ENCODE assay signal across 26 cellular contexts in genomic region chr7:109835577-109835976, GRCh38.
"Had no signal": no experiment of that assay in that cellular context is flagged by ENCODE, and none has a peak within 500 bp of the region (broad histone marks: within the 10 kb centered on the region; RNA-seq: fewer than 3 reads in every experiment).

No MANE protein-coding gene starts in this region.

- DNase-seq: hypothalamus; islet precursor cell; left cardiac atrium; left lung; lower lobe of right lung; mammary epithelial cell; mesenchymal stem cell; naive B cell; natural killer cell; nephron progenitor cell; ovary; right lobe of liver; stimulated activated CD4-positive, alpha-beta T cell treated with anti-CD3 and anti-CD28 coated beads, Interleukin-1b, Interleukin-23, amount 100 ng/mL, for 48 hours; stimulated activated CD4-positive, alpha-beta T cell treated with anti-CD3 and anti-CD28 coated beads, Interleukin-4, amount 100 ng/mL, for 1 hour; stimulated activated naive CD4-positive, alpha-beta T cell; tibial artery; trophoblast cell; upper lobe of right lung had no signal

- H3K9me3 Mint-ChIP-seq: nephron progenitor cell; stimulated activated naive CD8-positive, alpha-beta T cell treated with anti-CD3 and anti-CD28 coated beads, Interleukin-15, Interleukin-2, amounts not matched to agents 100 ng/mL and 50 ng/mL, for 24 hours had no signal

- H3K27ac Mint-ChIP-seq: mesothelial cell of epicardium; naive B cell; natural killer cell; nephron progenitor cell; progenitor cell of endocrine pancreas; stimulated activated effector memory CD8-positive, alpha-beta T cell treated with anti-CD3 and anti-CD28 coated beads, Interleukin-12 subunit alpha, Interleukin-12 subunit beta, amount 100 ng/mL, for 72 hours; stimulated activated naive CD8-positive, alpha-beta T cell treated with anti-CD3 and anti-CD28 coated beads, Interleukin-15, Interleukin-2, amounts not matched to agents 100 ng/mL and 50 ng/mL, for 24 hours had no signal

- H3K36me3 ChIP-seq: left lung, lower lobe of right lung, ovary, right atrium auricular region, right lobe of liver, suprapubic skin, thoracic aorta, tibial artery, upper lobe of right lung had no signal

- H3K27me3 Mint-ChIP-seq: naive B cell, progenitor cell of endocrine pancreas had no signal

- H3K4me3 Mint-ChIP-seq: mesothelial cell of epicardium; naive B cell; natural killer cell; nephron progenitor cell; stimulated activated effector memory CD8-positive, alpha-beta T cell treated with anti-CD3 and anti-CD28 coated beads, Interleukin-12 subunit alpha, Interleukin-12 subunit beta, amount 100 ng/mL, for 72 hours; stimulated activated naive CD8-positive, alpha-beta T cell treated with anti-CD3 and anti-CD28 coated beads, Interleukin-15, Interleukin-2, amounts not matched to agents 100 ng/mL and 50 ng/mL, for 24 hours had no signal

- H3K27ac ChIP-seq: left lung, lower lobe of right lung, ovary, right atrium auricular region, right lobe of liver, suprapubic skin, thoracic aorta, tibial artery, upper lobe of right lung had no signal

- H3K4me3 ChIP-seq: left lung, lower lobe of right lung, ovary, right atrium auricular region, right lobe of liver, smooth muscle cell, suprapubic skin, thoracic aorta, tibial artery, upper lobe of right lung had no signal

- H3K4me2 ChIP-seq: smooth muscle cell had no signal

- H3K4me1 ChIP-seq: left lung, lower lobe of right lung, right atrium auricular region, right lobe of liver, suprapubic skin, tibial artery, upper lobe of right lung had no signal

- H3K9me3 ChIP-seq: left lung, lower lobe of right lung, ovary, right atrium auricular region, right lobe of liver, suprapubic skin, thoracic aorta, tibial artery, upper lobe of right lung had no signal

- H3K27me3 ChIP-seq: left lung, ovary, right atrium auricular region, right lobe of liver, suprapubic skin, tibial artery, upper lobe of right lung had no signal

- H3K36me3 Mint-ChIP-seq: mesothelial cell of epicardium; naive B cell; stimulated activated effector memory CD8-positive, alpha-beta T cell treated with anti-CD3 and anti-CD28 coated beads, Interleukin-12 subunit alpha, Interleukin-12 subunit beta, amount 100 ng/mL, for 72 hours had no signal

- H3K4me1 Mint-ChIP-seq: mesothelial cell of epicardium; naive B cell; natural killer cell; nephron progenitor cell; stimulated activated effector memory CD8-positive, alpha-beta T cell treated with anti-CD3 and anti-CD28 coated beads, Interleukin-12 subunit alpha, Interleukin-12 subunit beta, amount 100 ng/mL, for 72 hours had no signal
